5 cellular contexts compared by ENCODE assay signal in genomic region chr1:163233643-163234042, GRCh38. TPM values are rescaled to one million over a fixed set of nuclear protein-coding genes. Genes with fewer than 3 reads are reported as not detected.
DNase-seq lines count a peak whose midpoint lies in the region; ATAC-seq and TF ChIP-seq lines count a peak whose summit lies in the region.
"Not testable (repeated sequence)": the region's sequence is repeated elsewhere in the genome, so short reads cannot be mapped to it uniquely, and the experiment has no call there.

No MANE protein-coding gene starts in this region.

- not testable (repeated sequence) for H4K91ac ChIP-seq in IMR-90 (ENCODE audit: insufficient read depth, low read depth, low read length)

- not testable (repeated sequence) for H2BK15ac ChIP-seq in IMR-90 (ENCODE audit: low read depth, low read length)

- intact Hi-C loops in IMR-90 (cut with micrococcal nuclease), result not testable (repeated sequence)
- intact Hi-C loops in ascending aorta (cut with DNase I), result loop anchor here (5.0 kb wide), 1 partner anchor 56 kb away; no protein-coding TSS in a partner anchor

- 0 out of 2 replicates have a peak overlapping the region, but pooled peaks have one; percentile 42 for H3K14ac ChIP-seq in IMR-90 (replicated peaks; ENCODE audit: low read depth, low read length)

- not testable (repeated sequence) for H3K4me2 ChIP-seq in IMR-90 (ENCODE audit: low read depth, low read length)

- not testable (repeated sequence) for H2AK5ac ChIP-seq in IMR-90 (ENCODE audit: low read depth, low read length)

- H3K4me1 Mint-ChIP-seq in endothelial cell (ENCODE audit: unreplicated experiment) (peaks cover 16% of the 10 kb centered on the region), mesothelial cell of epicardium (peaks cover 11% of the 10 kb centered on the region)

- H2AFZ ChIP-seq in IMR-90 (replicated peaks; ENCODE audit: low read length, poor library complexity), result not testable (repeated sequence)

- H3K36me3 ChIP-seq in IMR-90 (ENCODE audit: control insufficient read depth, insufficient read depth, low read length); ascending aorta: not testable (repeated sequence)

- in situ Hi-C loops in IMR-90 (cut with MboI; ENCODE audit: low sequenced_read_pairs), result not testable (repeated sequence)

- not testable (repeated sequence) for H3K4me3 Mint-ChIP-seq in endothelial cell (ENCODE audit: unreplicated experiment); mesothelial cell of epicardium

- WGBS in IMR-90 (ENCODE audit: extremely low coverage in 2 of 2, insufficient read length in 1 of 2), 2 experiments, result no CpG with 5 or more reads among the region's 3 CpGs

- POLR2A ChIA-PET in IMR-90 (lab: Charles Lee; ENCODE audit: unreplicated experiment), result not testable (repeated sequence)

- not testable (repeated sequence) for H3K56ac ChIP-seq in IMR-90 (ENCODE audit: extremely low read depth, insufficient read depth, low read length)

- not testable (repeated sequence) for H3K9me3 ChIP-seq in IMR-90 (ENCODE audit: control insufficient read depth, insufficient read depth, low read length); ascending aorta

- not testable (repeated sequence) for BruUV-seq in IMR-90 (replicated peaks; lab: Mats Ljungman, UMichigan)

- not testable (repeated sequence) for H2BK120ac ChIP-seq in IMR-90 (ENCODE audit: low read depth, low read length)

- ATAC-seq in IMR-90 (ENCODE audit: low read depth), result not testable (repeated sequence)

- not testable (repeated sequence) for H4K8ac ChIP-seq in IMR-90 (ENCODE audit: low read depth in 2 of 2, low read length in 2 of 2)

- not testable (repeated sequence) for H3K36me3 Mint-ChIP-seq in endothelial cell (ENCODE audit: low read depth, unreplicated experiment); mesothelial cell of epicardium

- H3K27me3 ChIP-seq in IMR-90 (ENCODE audit: control insufficient read depth, insufficient read depth, low read length); ascending aorta: not testable (repeated sequence)

- CTCF ChIA-PET in IMR-90 (lab: Yijun Ruan, JAX), result not testable (repeated sequence)

- dilution Hi-C loops in IMR-90 (cut with HindIII; ENCODE audit: low sequenced_read_pairs, unreplicated experiment), result not testable (repeated sequence)

- H2AK9ac ChIP-seq in IMR-90 (replicated peaks; ENCODE audit: low read depth, low read length, poor library complexity), result not testable (repeated sequence)

- TF ChIP-seq CTCF in IMR-90 (conservative IDR thresholded peaks at IDR 0.05; ENCODE audit: low read depth, low read length); ascending aorta (IDR thresholded peaks at IDR 0.05); endothelial cell (IDR thresholded peaks at IDR 0.05; ENCODE audit: unreplicated experiment); mesothelial cell of epicardium (IDR thresholded peaks at IDR 0.05; ENCODE audit: unreplicated experiment): not testable (repeated sequence)

- not testable (repeated sequence) for H2BK5ac ChIP-seq in IMR-90 (ENCODE audit: low read depth, low read length, poor library complexity, severe bottlenecking)

- H3K4me3 ChIP-seq in IMR-90 (ENCODE audit: insufficient read depth, low read depth, low read length); ascending aorta: not testable (repeated sequence)

- TF ChIP-seq RAD21 in IMR-90 (IDR thresholded peaks at IDR 0.05; ENCODE audit: low read length), result not testable (repeated sequence)

- H3K27ac Mint-ChIP-seq in endothelial cell (ENCODE audit: unreplicated experiment) (peak overlapping the region; percentile 69), mesothelial cell of epicardium (peak overlapping the region; percentile 14)

- not testable (repeated sequence) for H3K4me1 ChIP-seq in IMR-90 (ENCODE audit: control insufficient read depth, insufficient read depth, low read length)
- peaks cover 6 to 25% of the 10 kb centered on the region in 2 donors for H3K4me1 ChIP-seq in ascending aorta

- H3K9me1 ChIP-seq in IMR-90 (ENCODE audit: insufficient read depth, low read length), result not testable (repeated sequence)

- TF ChIP-seq POLR2A in IMR-90 (IDR thresholded peaks at IDR 0.05; ENCODE audit: low read depth, low read length), result not testable (repeated sequence)

- not testable (repeated sequence) for H3K23ac ChIP-seq in IMR-90 (ENCODE audit: low read depth, low read length)

- H3K27ac ChIP-seq in IMR-90 (ENCODE audit: insufficient read depth, low read length), result not testable (repeated sequence)
- peak overlapping the region; percentile 83 to 84 for H3K27ac ChIP-seq in ascending aorta

- H4K5ac ChIP-seq in IMR-90 (ENCODE audit: low read depth, low read length), result not testable (repeated sequence)

- not testable (repeated sequence) for H3K79me1 ChIP-seq in IMR-90 (ENCODE audit: low read depth in 1 of 2, low read length in 2 of 2)

- H3K9me3 Mint-ChIP-seq in endothelial cell (ENCODE audit: unreplicated experiment); mesothelial cell of epicardium: not testable (repeated sequence)

- not testable (repeated sequence) for H3K27me3 Mint-ChIP-seq in endothelial cell (ENCODE audit: unreplicated experiment); mesothelial cell of epicardium (ENCODE audit: low read depth)

- H4K20me1 ChIP-seq in IMR-90 (ENCODE audit: insufficient read depth, low read length), result not testable (repeated sequence)

- not testable (repeated sequence) for H3K9ac ChIP-seq in IMR-90 (ENCODE audit: low read depth, low read length)

- H3K18ac ChIP-seq in IMR-90 (ENCODE audit: low read depth, low read length), result not testable (repeated sequence)

- not testable (repeated sequence) for H2BK20ac ChIP-seq in IMR-90 (ENCODE audit: low read depth, low read length)

- DNase-seq in IMR-90; ascending aorta (ENCODE audit: low spot score in 2 of 2); endothelial cell (ENCODE audit: low spot score); mesothelial cell of epicardium (ENCODE audit: low spot score in 2 of 2, unreplicated experiment in 2 of 2): not testable (repeated sequence)
- DNase-seq in NCI-H82 treated with DMSO at 0.1 percent for 48 hours (lab: John Stamatoyannopoulos, UW; ENCODE audit: unreplicated experiment), result peak; percentile 67

- peak overlapping the region; percentile 23; the same call in 1 of the 2 replicates for H3K4ac ChIP-seq in IMR-90 (ENCODE audit: low read depth, low read length)

RNA-seq across cellular contexts. Expression of gene RGS5, which starts 30.9 kb away (rescaled TPM):
- total RNA-seq in IMR-90 (2012; rRNA removed) (14.2 and 40.0 TPM in 2 replicates), ascending aorta (732 TPM), endothelial cell (ENCODE audit: unreplicated experiment) (581 TPM), mesothelial cell of epicardium (209 to 263 TPM (median 218 TPM) in 3 replicates)
- polyA plus RNA-seq in IMR-90 (2012; rRNA removed), result 21.4 and 23.7 TPM in 2 replicates
- 8.3 and 11.3 TPM in 2 replicates for polyA plus RNA-seq in IMR-90 (2012; cell fraction: cytosol; rRNA removed)
- 1.8 and 9.9 TPM in 2 replicates for polyA plus RNA-seq in IMR-90 (2012; cell fraction: nucleus; rRNA removed; ENCODE audit: low replicate concordance)
